In genomic region chr11:73981051-73981805, GRCh38 we compare ENCODE assay signal across 8 cellular contexts. TPM values are rescaled to one million over a fixed set of nuclear protein-coding genes. Genes with fewer than 3 reads are reported as not detected.
DNase-seq lines count a peak whose midpoint lies in the region; ATAC-seq and TF ChIP-seq lines count a peak whose summit lies in the region.

No MANE protein-coding gene starts in this region.

- H3K9me3 ChIP-seq in heart left ventricle (no peaks in the 10 kb centered on the region), mesodermal cell (ENCODE audit: control insufficient read depth, low read length) (no peaks in the 10 kb centered on the region)

- H3K27ac ChIP-seq in heart left ventricle (peak overlapping the region in 4 of 12 donors; percentile 37 to 91 (median 90)), mesodermal cell (ENCODE audit: low read depth, low read length, severe bottlenecking) (no peak overlapping the region), urinary bladder (ENCODE audit: low read depth) (no peak overlapping the region)

- H3K4me1 ChIP-seq in heart left ventricle (peaks cover 0 to 59% (median 14%) of the 10 kb centered on the region in 12 donors), mesodermal cell (ENCODE audit: control insufficient read depth, insufficient read depth, low read length, poor library complexity, severe bottlenecking) (peaks cover 18% of the 10 kb centered on the region), urinary bladder (ENCODE audit: insufficient read depth) (no peaks in the 10 kb centered on the region)

- peak overlapping the region; percentile 97 for H3K27ac Mint-ChIP-seq in activated naive CD8-positive, alpha-beta T cell treated with anti-CD3 and anti-CD28 coated beads, Interleukin-2, amount 50 U/mL, for 24 hours

- no peaks in the 10 kb centered on the region for H3K27me3 Mint-ChIP-seq in activated naive CD8-positive, alpha-beta T cell treated with anti-CD3 and anti-CD28 coated beads, Interleukin-2, amount 50 U/mL, for 24 hours

- peaks cover 79% of the 10 kb centered on the region for H3K4me1 Mint-ChIP-seq in activated naive CD8-positive, alpha-beta T cell treated with anti-CD3 and anti-CD28 coated beads, Interleukin-2, amount 50 U/mL, for 24 hours

- no peak for DNase-seq in heart left ventricle
- DNase-seq in Right ventricle myocardium inferior (ENCODE audit: missing footprints), result no peak
- DNase-seq in activated naive CD8-positive, alpha-beta T cell treated with anti-CD3 and anti-CD28 coated beads, Interleukin-2, amount 50 U/mL, for 24 hours, result no peak
- DNase-seq in SIG-M5 treated with dmso at 0.1 percent for 504 hours (lab: John Stamatoyannopoulos, UW; ENCODE audit: unreplicated experiment), result no peak

- H3K4me3 ChIP-seq in heart left ventricle (peak overlapping the region in 9 of 12 donors; percentile 56 to 85 (median 66)), mesodermal cell (ENCODE audit: extremely low read depth, insufficient read depth, low read length, poor library complexity, severe bottlenecking) (peak overlapping the region; percentile 53), urinary bladder (ENCODE audit: low read depth, low read length) (peak overlapping the region; percentile 57)

- TF ChIP-seq CTCF in heart left ventricle (IDR thresholded peaks at IDR 0.05), result no peak

- intact Hi-C loops in heart left ventricle (cut with DNase I), result loop anchor here in 4 of 10 donors (5.0 to 10.0 kb wide), 4 partner anchors 36 to 194 kb away; partner anchors contain the start of genes C2CD3 (in 2 of the 4) and PPME1 (in 2 of the 4)
- intact Hi-C loops in Right ventricle myocardium inferior (cut with DNase I), result no loop called here

- TF ChIP-seq POLR2A in heart left ventricle (IDR thresholded peaks at IDR 0.05), result no peak

- H3K9me3 Mint-ChIP-seq in activated naive CD8-positive, alpha-beta T cell treated with anti-CD3 and anti-CD28 coated beads, Interleukin-2, amount 50 U/mL, for 24 hours, result no peaks in the 10 kb centered on the region

- ATAC-seq in heart left ventricle (no peak), Right ventricle myocardium inferior (no peak), HG03139 (IDR thresholded peaks at IDR 0.05; ENCODE audit: unreplicated experiment) (no peak), HG03159 (IDR thresholded peaks at IDR 0.05; ENCODE audit: unreplicated experiment) (no peak)
- no peak for ATAC-seq in activated naive CD8-positive, alpha-beta T cell treated with anti-CD3 and anti-CD28 coated beads, Interleukin-2, amount 50 U/mL, for 24 hours

- peak overlapping the region; percentile 91 for H3K4me3 Mint-ChIP-seq in activated naive CD8-positive, alpha-beta T cell treated with anti-CD3 and anti-CD28 coated beads, Interleukin-2, amount 50 U/mL, for 24 hours

- no peaks in the 10 kb centered on the region for H3K27me3 ChIP-seq in heart left ventricle

- H3K36me3 ChIP-seq in heart left ventricle, result peaks cover 0 to 52% (median 11%) of the 10 kb centered on the region in 9 donors
- H3K36me3 ChIP-seq in mesodermal cell (ENCODE audit: control insufficient read depth, insufficient read depth, low read length), result peaks cover 40% of the 10 kb centered on the region
- no peaks in the 10 kb centered on the region for H3K36me3 ChIP-seq in urinary bladder (ENCODE audit: insufficient read depth)

- 85 to 93% (median 90%) methylated on average over 11 to 13 of the region's 13 CpGs for WGBS in heart left ventricle, 4 donors
- 92% methylated on average over 8 to 11 of the region's 13 CpGs for WGBS in mesodermal cell (ENCODE audit: insufficient coverage in 2 of 2), 2 experiments
- WGBS in urinary bladder, result 87% methylated on average over 13 of the region's 13 CpGs

- peaks cover 62% of the 10 kb centered on the region for H3K36me3 Mint-ChIP-seq in activated naive CD8-positive, alpha-beta T cell treated with anti-CD3 and anti-CD28 coated beads, Interleukin-2, amount 50 U/mL, for 24 hours (ENCODE audit: low read depth)

RNA-seq across cellular contexts. Expression of gene UCP2, which starts 1.4 kb away (rescaled TPM):
- total RNA-seq in heart left ventricle, result 100 to 1,000 TPM in 1 of 9 donors, 10 to 100 TPM in 8; 13.7 to 170 (median 19.7) TPM
- 10 to 100 TPM; 11.9 to 20.2 TPM for polyA plus RNA-seq in heart left ventricle
- 36.4 TPM for total RNA-seq in Right ventricle myocardium inferior
- polyA plus RNA-seq in mesodermal cell (2013, experiment 1 of 2), result 37.5 TPM
- polyA plus RNA-seq in mesodermal cell (2013, experiment 2 of 2), result 36.4 TPM
- 16.2 TPM for total RNA-seq in urinary bladder
- 29.6 TPM for polyA plus RNA-seq in urinary bladder

RNA-seq across cellular contexts. Expression of gene UCP3, which starts 27.7 kb away (rescaled TPM):
- total RNA-seq in heart left ventricle, result 1 to 10 TPM in 8 of 9 donors, under 1 TPM in 1; 0.50 to 8.3 (median 1.7) TPM
- 1 to 10 TPM; 1.4 to 1.7 TPM for polyA plus RNA-seq in heart left ventricle
- total RNA-seq in Right ventricle myocardium inferior, result 13.1 TPM
- polyA plus RNA-seq in mesodermal cell (2013, experiment 1 of 2), result 0.26 TPM
- polyA plus RNA-seq in mesodermal cell (2013, experiment 2 of 2), result 0.35 TPM
- total RNA-seq in urinary bladder, result 0.85 TPM
- 1.2 TPM for polyA plus RNA-seq in urinary bladder

RNA-seq across cellular contexts. Expression of gene DNAJB13, which starts 30.4 kb away (rescaled TPM):
- total RNA-seq in heart left ventricle (not detected), Right ventricle myocardium inferior (not detected), urinary bladder (0.58 TPM)
- polyA plus RNA-seq in heart left ventricle (under 1 TPM in 1 of 2 donors, not detected in 1; 0.14 TPM), urinary bladder (0.38 TPM)
- polyA plus RNA-seq in mesodermal cell (2013, experiment 1 of 2), result 0.59 TPM
- polyA plus RNA-seq in mesodermal cell (2013, experiment 2 of 2), result not detected
